Comparison of ENCODE assay signal across 1 cellular context in the genomic region with DNA sequence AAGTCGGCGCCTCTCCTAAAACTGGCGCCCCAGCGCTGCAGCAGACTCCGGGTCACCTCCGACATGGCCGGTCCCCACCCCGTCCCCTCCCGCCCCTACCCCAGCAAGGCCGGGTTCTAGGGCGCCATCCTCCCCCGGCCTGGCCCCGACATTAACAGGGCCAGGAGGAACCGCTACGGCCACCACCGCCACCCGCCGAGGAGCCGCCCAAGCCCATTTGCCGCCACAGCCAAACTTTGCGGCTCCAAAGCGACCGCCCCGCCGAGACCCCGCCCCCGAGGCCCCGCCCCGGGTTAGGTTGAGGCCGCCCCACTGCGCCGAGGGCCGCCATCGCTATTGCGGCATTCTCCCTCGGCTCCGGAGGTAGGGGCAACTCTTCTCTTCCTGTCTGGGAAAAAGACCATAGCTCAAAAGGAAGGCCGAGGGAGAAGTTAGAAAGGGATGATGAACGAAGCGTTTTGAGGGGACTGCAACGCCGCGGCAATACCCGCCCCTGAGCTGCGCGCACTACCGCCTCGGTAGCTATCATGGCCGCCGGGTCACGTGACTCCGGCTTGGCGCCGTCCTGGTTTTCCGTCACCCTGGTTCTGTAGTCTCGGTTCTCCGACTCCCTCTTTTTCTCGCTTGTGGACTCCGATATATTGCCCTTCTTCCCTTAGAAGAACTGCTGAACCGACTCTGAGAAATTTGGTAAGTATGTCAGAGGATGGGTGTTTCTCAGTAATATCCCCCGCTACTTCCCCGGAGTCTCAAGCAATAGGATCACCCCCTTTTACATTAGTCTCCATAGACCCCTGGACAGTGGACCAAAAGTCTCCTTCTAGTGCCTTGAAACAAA.
A peak's percentile ranks its signal among the peaks of the same experiment; 100 is the strongest.
TF ChIP-seq lines count a peak whose summit lies in the region.

A gene with protein sequence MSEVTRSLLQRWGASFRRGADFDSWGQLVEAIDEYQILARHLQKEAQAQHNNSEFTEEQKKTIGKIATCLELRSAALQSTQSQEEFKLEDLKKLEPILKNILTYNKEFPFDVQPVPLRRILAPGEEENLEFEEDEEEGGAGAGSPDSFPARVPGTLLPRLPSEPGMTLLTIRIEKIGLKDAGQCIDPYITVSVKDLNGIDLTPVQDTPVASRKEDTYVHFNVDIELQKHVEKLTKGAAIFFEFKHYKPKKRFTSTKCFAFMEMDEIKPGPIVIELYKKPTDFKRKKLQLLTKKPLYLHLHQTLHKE (minus strand): TSS at position 239 of the 838 bp plus-strand sequence. CDS start 174 bp downstream, at position 65.
A gene with protein sequence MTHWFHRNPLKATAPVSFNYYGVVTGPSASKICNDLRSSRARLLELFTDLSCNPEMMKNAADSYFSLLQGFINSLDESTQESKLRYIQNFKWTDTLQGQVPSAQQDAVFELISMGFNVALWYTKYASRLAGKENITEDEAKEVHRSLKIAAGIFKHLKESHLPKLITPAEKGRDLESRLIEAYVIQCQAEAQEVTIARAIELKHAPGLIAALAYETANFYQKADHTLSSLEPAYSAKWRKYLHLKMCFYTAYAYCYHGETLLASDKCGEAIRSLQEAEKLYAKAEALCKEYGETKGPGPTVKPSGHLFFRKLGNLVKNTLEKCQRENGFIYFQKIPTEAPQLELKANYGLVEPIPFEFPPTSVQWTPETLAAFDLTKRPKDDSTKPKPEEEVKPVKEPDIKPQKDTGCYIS (plus strand): TSS at position 312 of the 838 bp plus-strand sequence. CDS start 3,136 bp downstream, outside the sequence.

TF ChIP-seq in SK-N-SH, 30 proteins besides CTCF, POLR2A, EP300 and RAD21 (continued from another document):
- TF ChIP-seq, protein P1, sequence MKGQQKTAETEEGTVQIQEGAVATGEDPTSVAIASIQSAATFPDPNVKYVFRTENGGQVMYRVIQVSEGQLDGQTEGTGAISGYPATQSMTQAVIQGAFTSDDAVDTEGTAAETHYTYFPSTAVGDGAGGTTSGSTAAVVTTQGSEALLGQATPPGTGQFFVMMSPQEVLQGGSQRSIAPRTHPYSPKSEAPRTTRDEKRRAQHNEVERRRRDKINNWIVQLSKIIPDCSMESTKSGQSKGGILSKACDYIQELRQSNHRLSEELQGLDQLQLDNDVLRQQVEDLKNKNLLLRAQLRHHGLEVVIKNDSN (IDR thresholded peaks at IDR 0.05; ENCODE audit: borderline replicate concordance, low read depth) = peak; percentile 99
- no peak for TF ChIP-seq NFIC (IDR thresholded peaks at IDR 0.05; ENCODE audit: borderline replicate concordance)
- TF ChIP-seq, protein P2, sequence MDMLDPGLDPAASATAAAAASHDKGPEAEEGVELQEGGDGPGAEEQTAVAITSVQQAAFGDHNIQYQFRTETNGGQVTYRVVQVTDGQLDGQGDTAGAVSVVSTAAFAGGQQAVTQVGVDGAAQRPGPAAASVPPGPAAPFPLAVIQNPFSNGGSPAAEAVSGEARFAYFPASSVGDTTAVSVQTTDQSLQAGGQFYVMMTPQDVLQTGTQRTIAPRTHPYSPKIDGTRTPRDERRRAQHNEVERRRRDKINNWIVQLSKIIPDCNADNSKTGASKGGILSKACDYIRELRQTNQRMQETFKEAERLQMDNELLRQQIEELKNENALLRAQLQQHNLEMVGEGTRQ (IDR thresholded peaks at IDR 0.05; ENCODE audit: borderline replicate concordance, low read depth, low read length) = peak; percentile 86
- TF ChIP-seq, protein P3, sequence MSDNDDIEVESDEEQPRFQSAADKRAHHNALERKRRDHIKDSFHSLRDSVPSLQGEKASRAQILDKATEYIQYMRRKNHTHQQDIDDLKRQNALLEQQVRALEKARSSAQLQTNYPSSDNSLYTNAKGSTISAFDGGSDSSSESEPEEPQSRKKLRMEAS (IDR thresholded peaks at IDR 0.05; ENCODE audit: low read depth) = peak; percentile 84
- TF ChIP-seq ELF1 (IDR thresholded peaks at IDR 0.05) = peak; percentile 100
- TF ChIP-seq, protein P4, sequence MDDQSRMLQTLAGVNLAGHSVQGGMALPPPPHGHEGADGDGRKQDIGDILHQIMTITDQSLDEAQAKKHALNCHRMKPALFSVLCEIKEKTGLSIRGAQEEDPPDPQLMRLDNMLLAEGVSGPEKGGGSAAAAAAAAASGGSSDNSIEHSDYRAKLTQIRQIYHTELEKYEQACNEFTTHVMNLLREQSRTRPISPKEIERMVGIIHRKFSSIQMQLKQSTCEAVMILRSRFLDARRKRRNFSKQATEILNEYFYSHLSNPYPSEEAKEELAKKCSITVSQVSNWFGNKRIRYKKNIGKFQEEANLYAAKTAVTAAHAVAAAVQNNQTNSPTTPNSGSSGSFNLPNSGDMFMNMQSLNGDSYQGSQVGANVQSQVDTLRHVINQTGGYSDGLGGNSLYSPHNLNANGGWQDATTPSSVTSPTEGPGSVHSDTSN (IDR thresholded peaks at IDR 0.05) = peak; percentile 12; the same call in 1 of the 2 replicates
- TF ChIP-seq MEF2A (IDR thresholded peaks at IDR 0.05; ENCODE audit: borderline replicate concordance, low read depth) = no peak
TF ChIP-seq in SK-N-SH: peak in this region for 10.
